In genomic region chr6:14542670-14543366, GRCh38 we compare ENCODE assay signal across 8 cellular contexts.
DNase-seq lines count a peak whose midpoint lies in the region; ATAC-seq, FAIRE-seq and TF ChIP-seq lines count a peak whose summit lies in the region.
"Had no signal": no experiment of that assay in that cellular context is flagged by ENCODE, and none has a peak within 500 bp of the region (broad histone marks: within the 10 kb centered on the region; RNA-seq: fewer than 3 reads in every experiment).

No MANE protein-coding gene starts in this region.

- ATAC-seq in GM18520 (IDR thresholded peaks at IDR 0.05; ENCODE audit: unreplicated experiment) (peak; percentile 38), HG03196 (IDR thresholded peaks at IDR 0.05; ENCODE audit: unreplicated experiment) (peak; percentile 62), HG02840 (IDR thresholded peaks at IDR 0.05; ENCODE audit: low FRiP score, unreplicated experiment) (no peak), GM21515 (IDR thresholded peaks at IDR 0.05; ENCODE audit: unreplicated experiment) (no peak)

- H3K4me1 ChIP-seq in keratinocyte (ENCODE audit: control insufficient read depth, extremely low read depth, insufficient read depth, low read length): no peaks in the 10 kb centered on the region

- H3K27ac ChIP-seq in keratinocyte (ENCODE audit: control insufficient read depth, insufficient read depth, low read length): no peak overlapping the region
- H3K27ac ChIP-seq: SK-N-MC had no signal

- FAIRE-seq in keratinocyte (lab: Jason Lieb, UNC): peak; percentile 83

- TF ChIP-seq CTCF in keratinocyte (optimal IDR thresholded peaks at IDR 0.05 in 1 of 3, IDR thresholded peaks at IDR 0.05 in 1 of 3, conservative IDR thresholded peaks at IDR 0.05 in 1 of 3; ENCODE audit: extremely low read depth in 1 of 3, insufficient read depth in 2 of 3, low read length in 3 of 3): no peak

- no peaks in the 10 kb centered on the region for H3K36me3 ChIP-seq in keratinocyte (ENCODE audit: control insufficient read depth in 2 of 2, extremely low read depth in 1 of 2, insufficient read depth in 2 of 2, low read length in 2 of 2)

- H3K9ac ChIP-seq in keratinocyte (ENCODE audit: control insufficient read depth, extremely low read depth, insufficient read depth, low read length): no peak overlapping the region

- H3K79me2 ChIP-seq in keratinocyte (ENCODE audit: control insufficient read depth, insufficient read depth, low read length): no peaks in the 10 kb centered on the region

- DNase-seq in activated CD8-positive, alpha-beta memory T cell treated with anti-CD3 and anti-CD28 coated beads for 4 hours (ENCODE audit: low read depth in 2 of 2): peak; percentile 31 to 55
- DNase-seq in keratinocyte (ENCODE audit: low read depth, low spot score): no peak
- DNase-seq in cerebellar cortex (ENCODE audit: low spot score): no peak

- H3K9me3 ChIP-seq in keratinocyte (ENCODE audit: control insufficient read depth, low read depth, low read length): no peaks in the 10 kb centered on the region

- H3K9me1 ChIP-seq in keratinocyte (ENCODE audit: control insufficient read depth, extremely low read depth, insufficient read depth, low read length): no peaks in the 10 kb centered on the region

- H4K20me1 ChIP-seq in keratinocyte (ENCODE audit: control insufficient read depth, extremely low read depth, insufficient read depth, low read length): no peaks in the 10 kb centered on the region

- no peak overlapping the region for H3K4me2 ChIP-seq in keratinocyte (ENCODE audit: control insufficient read depth, extremely low read depth, insufficient read depth, low read depth, low read length)

- H2AFZ ChIP-seq in keratinocyte (ENCODE audit: control insufficient read depth, low read length): no peak overlapping the region

- dilution Hi-C loops in keratinocyte (cut with MboI; ENCODE audit: extremely low pct_ligation_motif_present, low sequenced_read_pairs): no loop called here

- H3K27me3 ChIP-seq in keratinocyte (ENCODE audit: control insufficient read depth, extremely low read depth, insufficient read depth, low read length): no peaks in the 10 kb centered on the region

- H3K4me3 ChIP-seq in keratinocyte (ENCODE audit: control insufficient read depth in 2 of 3, extremely low read depth in 1 of 3, insufficient read depth in 2 of 3, low read depth in 1 of 3, low read length in 3 of 3): no peak overlapping the region
- H3K4me3 ChIP-seq: SK-N-MC had no signal

Comparison
In these comparisons a context has a peak if more than half of its experiments do, and no peak if none do; other contexts are left out.
1. ATAC-seq: peak in GM18520 (single experiment) and HG03196 (single experiment); none in HG02840 (single experiment) and GM21515 (single experiment).
2. DNase-seq: peak in activated CD8-positive, alpha-beta memory T cell treated with anti-CD3 and anti-CD28 coated beads for 4 hours (2 of 2); none in keratinocyte (single experiment) and cerebellar cortex (single experiment).